In the genomic region with DNA sequence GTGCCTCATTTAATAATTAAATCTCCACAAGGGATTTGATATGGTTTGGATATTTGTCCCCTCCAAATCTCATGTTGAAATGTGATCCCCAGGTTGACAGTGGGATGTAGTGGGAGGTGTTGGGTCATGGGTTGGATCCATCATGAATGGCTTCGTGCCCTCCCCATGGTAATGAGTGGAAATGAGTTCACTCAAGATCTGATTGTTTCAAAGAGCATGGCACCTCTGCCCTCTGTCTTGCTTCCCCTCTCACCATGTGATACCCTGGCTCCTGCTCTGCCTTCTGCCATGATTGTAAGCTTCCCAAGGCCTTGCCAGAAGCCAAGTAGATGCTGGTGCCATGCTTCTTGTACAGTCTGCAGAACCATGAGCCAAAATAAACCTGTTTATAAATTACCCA, we compare ENCODE assay signal across 30 cellular contexts. TPM values are rescaled to one million over a fixed set of nuclear protein-coding genes. Genes with fewer than 3 reads are reported as not detected.
"Had no signal": no experiment of that assay in that cellular context is flagged by ENCODE, and none has a peak within 500 bp of the region (broad histone marks: within the 10 kb centered on the region; RNA-seq: fewer than 3 reads in every experiment).

No MANE protein-coding gene starts in this region.

- DNase-seq: activated B cell treated with CpG ODN at 0.5 μM for 24 hours; activated CD4-positive, alpha-beta T cell treated with anti-CD3 and anti-CD28 coated beads for 48 hours; activated CD4-positive, alpha-beta T cell treated with anti-CD3 and anti-CD28 coated beads, Interleukin-2, amount 50 U/mL, for 1 hour; activated CD4-positive, alpha-beta T cell treated with anti-CD3 and anti-CD28 coated beads, Interleukin-2, amount 50 U/mL, for 48 hours; activated effector memory CD4-positive, alpha-beta T cell treated with anti-CD3 and anti-CD28 coated beads, Interleukin-2, amount 50 U/mL, for 16 hours; activated naive CD8-positive, alpha-beta T cell treated with anti-CD3 and anti-CD28 coated beads, Interleukin-2, amount 50 U/mL, for 24 hours; activated T-cell treated with anti-CD3 and anti-CD28 coated beads, Interleukin-2, amount 50 U/mL, for 1 hour; activated T-cell treated with anti-CD3 and anti-CD28 coated beads, Interleukin-2, amount 50 U/mL, for 48 hours; adrenal gland; amygdala; aorta; body of pancreas; caudate nucleus; cortex of kidney; effector CD8-positive, alpha-beta T cell; foreskin fibroblast; heart left ventricle; T-helper 9 cell; WERI-Rb-1 had no signal

- H3K9me3 Mint-ChIP-seq: activated B cell treated with CpG ODN at 0.5 μM for 24 hours; activated naive CD4-positive, alpha-beta T cell treated with anti-CD3 and anti-CD28 coated beads for 36 hours; activated naive CD4-positive, alpha-beta T cell treated with anti-CD3 and anti-CD28 coated beads, Interleukin-2, amount 50 U/mL, for 24 hours; activated naive CD8-positive, alpha-beta T cell treated with anti-CD3 and anti-CD28 coated beads for 36 hours; activated naive CD8-positive, alpha-beta T cell treated with anti-CD3 and anti-CD28 coated beads, Interleukin-2, amount 50 U/mL, for 24 hours; activated T-helper 1 cell treated with anti-CD3 and anti-CD28 coated beads, Interleukin-12 subunit alpha, Interleukin-12 subunit beta, Interleukin-2, Interleukin-4 antibody, amounts not matched to agents 30 ng/mL and 10 ng/mL and 1 ng/mL, durations not matched to agents 14 hours and 24 hours and 36 hours; activated T-helper 2 cell treated with anti-CD3 and anti-CD28 coated beads, Interferon-gamma antibody, Interleukin-2, Interleukin-4, amounts not matched to agents 10 μg/mL and 5 μg/mL and 100 μg/mL, durations not matched to agents 14 hours and 24 hours and 36 hours; T-cell; T-helper 1 cell treated with Interleukin-12 subunit alpha and Interleukin-12 subunit beta and Interleukin-4 antibody, amounts not matched to agents 30 μg/mL and 1 μg/mL, for 36 hours had no signal

- H3K9me3 ChIP-seq: adrenal gland, body of pancreas, heart left ventricle had no signal

- H3K27ac Mint-ChIP-seq: activated B cell treated with CpG ODN at 0.5 μM for 24 hours; activated naive CD4-positive, alpha-beta T cell treated with anti-CD3 and anti-CD28 coated beads for 36 hours; activated naive CD4-positive, alpha-beta T cell treated with anti-CD3 and anti-CD28 coated beads, Interleukin-2, amount 50 U/mL, for 24 hours; activated naive CD8-positive, alpha-beta T cell treated with anti-CD3 and anti-CD28 coated beads for 36 hours; activated naive CD8-positive, alpha-beta T cell treated with anti-CD3 and anti-CD28 coated beads, Interleukin-2, amount 50 U/mL, for 24 hours; activated T-helper 1 cell treated with anti-CD3 and anti-CD28 coated beads, Interleukin-12 subunit alpha, Interleukin-12 subunit beta, Interleukin-2, Interleukin-4 antibody, amounts not matched to agents 30 ng/mL and 10 ng/mL and 1 ng/mL, durations not matched to agents 14 hours and 24 hours and 36 hours; activated T-helper 2 cell treated with anti-CD3 and anti-CD28 coated beads, Interferon-gamma antibody, Interleukin-2, Interleukin-4, amounts not matched to agents 10 μg/mL and 5 μg/mL and 100 μg/mL, durations not matched to agents 14 hours and 24 hours and 36 hours; T-cell; T-helper 1 cell treated with Interleukin-12 subunit alpha and Interleukin-12 subunit beta and Interleukin-4 antibody, amounts not matched to agents 30 μg/mL and 1 μg/mL, for 36 hours had no signal

- H3K27me3 ChIP-seq: adrenal gland, body of pancreas, heart left ventricle had no signal

- H3K27me3 Mint-ChIP-seq: activated naive CD4-positive, alpha-beta T cell treated with anti-CD3 and anti-CD28 coated beads, Interleukin-2, amount 50 U/mL, for 24 hours had no signal

- H3K4me1 ChIP-seq: adrenal gland, body of pancreas, heart left ventricle had no signal

- H3K36me3 ChIP-seq: adrenal gland, heart left ventricle, WERI-Rb-1 had no signal

- H3K4me3 ChIP-seq: adrenal gland, body of pancreas, heart left ventricle had no signal

- H3K27ac ChIP-seq: adrenal gland, body of pancreas, epithelial cell of prostate, heart left ventricle, WERI-Rb-1 had no signal

- ATAC-seq: body of pancreas, esophagus mucosa, heart left ventricle had no signal

- H3K36me3 Mint-ChIP-seq: activated naive CD4-positive, alpha-beta T cell treated with anti-CD3 and anti-CD28 coated beads, Interleukin-2, amount 50 U/mL, for 24 hours; activated naive CD8-positive, alpha-beta T cell treated with anti-CD3 and anti-CD28 coated beads for 36 hours; T-cell had no signal

- H3K4me3 Mint-ChIP-seq: activated B cell treated with CpG ODN at 0.5 μM for 24 hours; activated naive CD4-positive, alpha-beta T cell treated with anti-CD3 and anti-CD28 coated beads for 36 hours; activated naive CD4-positive, alpha-beta T cell treated with anti-CD3 and anti-CD28 coated beads, Interleukin-2, amount 50 U/mL, for 24 hours; activated naive CD8-positive, alpha-beta T cell treated with anti-CD3 and anti-CD28 coated beads for 36 hours; activated naive CD8-positive, alpha-beta T cell treated with anti-CD3 and anti-CD28 coated beads, Interleukin-2, amount 50 U/mL, for 24 hours; activated T-helper 1 cell treated with anti-CD3 and anti-CD28 coated beads, Interleukin-12 subunit alpha, Interleukin-12 subunit beta, Interleukin-2, Interleukin-4 antibody, amounts not matched to agents 30 ng/mL and 10 ng/mL and 1 ng/mL, durations not matched to agents 14 hours and 24 hours and 36 hours; T-cell; T-helper 1 cell treated with Interleukin-12 subunit alpha and Interleukin-12 subunit beta and Interleukin-4 antibody, amounts not matched to agents 30 μg/mL and 1 μg/mL, for 36 hours had no signal

- H3K4me1 Mint-ChIP-seq: activated B cell treated with CpG ODN at 0.5 μM for 24 hours had no signal

RNA-seq across cellular contexts. Expression of a gene that starts 15.0 kb away (rescaled TPM):
- total RNA-seq: activated naive CD8-positive, alpha-beta T cell treated with anti-CD3 and anti-CD28 coated beads for 36 hours; dermis microvascular lymphatic vessel endothelial cell; endothelial cell of umbilical vein had no signal
